8 cellular contexts compared by ENCODE assay signal in the genomic region with DNA sequence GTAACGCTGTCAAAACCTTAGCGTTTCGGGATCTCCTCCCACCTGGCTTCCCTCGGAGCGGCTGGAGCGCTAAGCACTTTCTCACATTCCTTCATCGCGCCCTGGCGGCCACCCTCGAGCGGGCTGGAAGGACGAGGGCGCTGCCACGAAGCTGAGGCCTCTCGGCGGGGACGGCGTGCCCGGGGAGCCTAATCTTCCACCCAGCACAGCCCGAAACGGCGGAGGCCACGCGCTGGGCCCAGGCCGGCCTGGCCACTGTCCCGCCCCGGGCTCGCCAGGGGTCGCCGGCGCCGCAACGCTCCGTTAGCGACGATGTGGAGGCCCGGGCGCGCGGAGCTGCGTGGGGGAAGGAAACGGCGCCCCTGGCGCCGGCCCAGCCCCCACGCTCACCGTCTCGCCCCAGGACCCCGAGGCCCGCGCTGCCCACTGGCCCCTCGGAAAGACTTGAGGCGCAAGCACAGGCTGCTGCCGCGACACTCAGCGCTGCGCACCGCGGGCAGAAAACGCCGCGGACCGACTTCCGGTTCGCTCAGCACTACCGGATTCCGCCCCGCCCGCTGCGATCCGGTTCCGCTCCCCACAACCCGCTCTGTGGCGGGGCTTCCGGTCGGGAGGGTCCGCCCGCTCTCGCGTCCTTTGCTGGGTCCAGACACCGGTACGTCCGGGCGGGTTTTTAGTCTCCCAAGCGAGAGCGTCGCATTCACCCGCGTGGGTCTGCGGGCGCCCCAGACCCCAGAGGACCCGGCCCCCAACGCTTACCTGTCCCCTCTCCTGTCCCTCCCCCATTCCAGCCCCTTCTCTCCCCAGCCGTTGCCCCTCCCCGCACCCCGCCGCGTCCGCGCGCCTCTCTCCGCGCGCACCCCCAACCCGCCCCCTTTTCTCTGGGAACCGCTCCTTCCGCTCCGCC. TPM values are rescaled to one million over a fixed set of nuclear protein-coding genes. Genes with fewer than 3 reads are reported as not detected.
DNase-seq lines count a peak whose midpoint lies in the region; ATAC-seq and TF ChIP-seq lines count a peak whose summit lies in the region.

A gene with protein sequence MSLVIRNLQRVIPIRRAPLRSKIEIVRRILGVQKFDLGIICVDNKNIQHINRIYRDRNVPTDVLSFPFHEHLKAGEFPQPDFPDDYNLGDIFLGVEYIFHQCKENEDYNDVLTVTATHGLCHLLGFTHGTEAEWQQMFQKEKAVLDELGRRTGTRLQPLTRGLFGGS (plus strand): TSS at position 582 of the 907 bp plus-strand sequence. CDS start 572 bp downstream, outside the sequence.

- DNase-seq in DMS79 (lab: John Stamatoyannopoulos, UW) (peak; percentile 80), KG1 (lab: John Stamatoyannopoulos, UW) (peak; percentile 79), Panc1 (ENCODE audit: low read depth, low spot score) (peak; percentile 47), esophagus muscularis mucosa (ENCODE audit: extremely low spot score) (peak; percentile 95), myocyte (ENCODE audit: low read depth) (peak; percentile 94)
- DNase-seq in activated T-cell treated with anti-CD3 and anti-CD28 coated beads, Interleukin-2, amount 50 U/mL, for 48 hours: peak; percentile 89 to 93
- peak; percentile 59 to 81 for DNase-seq in stimulated activated CD8-positive, alpha-beta memory T cell treated with anti-CD3 and anti-CD28 coated beads, Interleukin-7, amount 100 ng/mL, for 4 hours (ENCODE audit: low read depth in 2 of 2)

- TF ChIP-seq EP300 in esophagus muscularis mucosa (IDR thresholded peaks at IDR 0.05): no peak

- peak within 1 kb of the TSS; percentile 92 for H3K27ac ChIP-seq in Panc1 (ENCODE audit: low read length)
- H3K27ac ChIP-seq in esophagus muscularis mucosa (replicated peaks in 1 of 4): peak within 1 kb of the TSS; percentile 90 to 99 (median 98)

- H3K9me3 ChIP-seq in Panc1 (ENCODE audit: control insufficient read depth, insufficient read depth, low read depth, low read length): no peaks in the 10 kb centered on the region
- no peaks in the 10 kb centered on the region for H3K9me3 ChIP-seq in esophagus muscularis mucosa

- H3K36me3 ChIP-seq in Panc1 (ENCODE audit: control insufficient read depth, insufficient read depth, low read length): peaks cover 4% of the 10 kb centered on the region; the same call in 1 of the 2 replicates
- H3K36me3 ChIP-seq in esophagus muscularis mucosa: peaks cover 8 to 36% (median 21%) of the 10 kb centered on the region in 4 donors

- CTCF ChIA-PET in Panc1 (lab: Charles Lee): no interaction called here

- no TSS peak for BruUV-seq in Panc1 (replicated peaks; lab: Mats Ljungman, UMichigan)

- H3K4me3 ChIP-seq in Panc1 (ENCODE audit: low read depth in 2 of 2, low read length in 2 of 2) (peak within 1 kb of the TSS; percentile 75 to 87), esophagus muscularis mucosa (peak within 1 kb of the TSS; percentile 82 to 99 (median 95))

- no peaks in the 10 kb centered on the region for H3K27me3 ChIP-seq in Panc1 (ENCODE audit: control insufficient read depth, insufficient read depth, low read length)
- no peaks in the 10 kb centered on the region for H3K27me3 ChIP-seq in esophagus muscularis mucosa

- WGBS in esophagus muscularis mucosa: under 1% methylated on average over 59 of the region's 108 CpGs

- peak; percentile 79 for ATAC-seq in GM21717 (IDR thresholded peaks at IDR 0.05; ENCODE audit: unreplicated experiment)
- ATAC-seq in Panc1: peak; percentile 97

- TF ChIP-seq CTCF in Panc1 (IDR thresholded peaks at IDR 0.05) (no peak), esophagus muscularis mucosa (IDR thresholded peaks at IDR 0.05) (peak; percentile 31 to 52 (median 43))

- H3K4me1 ChIP-seq in Panc1 (ENCODE audit: control insufficient read depth, insufficient read depth, low read length): peaks cover 22% of the 10 kb centered on the region; the same call in 1 of the 2 replicates
- peaks cover 40 to 59% (median 55%) of the 10 kb centered on the region in 4 donors for H3K4me1 ChIP-seq in esophagus muscularis mucosa

- in situ Hi-C loops in Panc1 (cut with HindIII; ENCODE audit: low pct_unique_long_range_greater_than_20kb, low sequenced_read_pairs): no loop called here

- POLR2A ChIA-PET in Panc1 (lab: Charles Lee): no interaction called here

- intact Hi-C loops in Panc1 (cut with micrococcal nuclease; ENCODE audit: unreplicated experiment): no loop called here
- intact Hi-C loops in esophagus muscularis mucosa (cut with DNase I): loop anchor here (2.0 kb wide), 1 partner anchor 39 kb away; a partner anchor contains a TSS

- TF ChIP-seq POLR2A in esophagus muscularis mucosa (IDR thresholded peaks at IDR 0.05; ENCODE audit: low read depth): peak; percentile 35

RNA-seq across cellular contexts. Expression of the gene that starts here (rescaled TPM):
- total RNA-seq in Panc1 (2021; ENCODE audit: unreplicated experiment) (10.7 TPM), esophagus muscularis mucosa (10 to 100 TPM in 3 of 4 donors, 1 to 10 TPM in 1; 8.1 to 17.2 (median 10.6) TPM), myocyte (21.5 and 31.5 TPM in 2 replicates)
- 10.1 TPM for polyA plus RNA-seq in Panc1 (2012; ENCODE audit: insufficient read length)
- polyA plus RNA-seq in myocyte (2012): 27.2 TPM

Comparison
In these comparisons a context has a peak if more than half of its experiments do, and no peak if none do; other contexts are left out.
1. Peak in every context shown above with its lines: DNase-seq, ATAC-seq, H3K4me3 ChIP-seq and H3K27ac ChIP-seq.